ENCODE assay signal across 8 cellular contexts in genomic region chr1:153534933-153535663, GRCh38. TPM values are rescaled to one million over a fixed set of nuclear protein-coding genes. Genes with fewer than 3 reads are reported as not detected.
A peak's percentile ranks its signal among the peaks of the same experiment; 100 is the strongest.
DNase-seq lines count a peak whose midpoint lies in the region; ATAC-seq and TF ChIP-seq lines count a peak whose summit lies in the region.

No MANE protein-coding gene starts in this region.

- H2BK15ac ChIP-seq in mesenchymal stem cell (ENCODE audit: low read depth, poor library complexity, severe bottlenecking), result peak overlapping the region; percentile 80

- peak overlapping the region; percentile 98 for H3K9ac ChIP-seq in mesenchymal stem cell (ENCODE audit: low read length)

- peaks cover 73% of the 10 kb centered on the region for H3K4me1 Mint-ChIP-seq in activated T-cell treated with anti-CD3 and anti-CD28 coated beads, Interleukin-2, amount 50 U/mL, for 4 hours (ENCODE audit: low read depth)
- H3K4me1 Mint-ChIP-seq in T-helper 1 cell treated with Interleukin-12 subunit alpha and Interleukin-12 subunit beta and Interleukin-4 antibody, amounts not matched to agents 30 μg/mL and 1 μg/mL, for 36 hours (ENCODE audit: low read depth), result peaks cover 64% of the 10 kb centered on the region

- H2BK5ac ChIP-seq in mesenchymal stem cell (ENCODE audit: low read depth, low read length, poor library complexity, severe bottlenecking), result peak overlapping the region; percentile 26

- H2BK12ac ChIP-seq in mesenchymal stem cell (ENCODE audit: low read length in 2 of 2), result peak overlapping the region; percentile 52 to 86

- H3K23ac ChIP-seq in mesenchymal stem cell (ENCODE audit: low read length in 2 of 2), result peak overlapping the region; percentile 10 to 37

- peak in 2 of 6 experiments; percentile 3 to 13 for TF ChIP-seq CTCF in thyroid gland (IDR thresholded peaks at IDR 0.05)

- H3K36me3 Mint-ChIP-seq in activated T-cell treated with anti-CD3 and anti-CD28 coated beads, Interleukin-2, amount 50 U/mL, for 4 hours (ENCODE audit: insufficient read depth), result peaks cover 5% of the 10 kb centered on the region
- peaks cover 35% of the 10 kb centered on the region for H3K36me3 Mint-ChIP-seq in T-helper 1 cell treated with Interleukin-12 subunit alpha and Interleukin-12 subunit beta and Interleukin-4 antibody, amounts not matched to agents 30 μg/mL and 1 μg/mL, for 36 hours (ENCODE audit: low read depth)

- H3K4me3 ChIP-seq in ectodermal cell (ENCODE audit: insufficient read depth, low read depth, low read length), result peak overlapping the region; percentile 10
- H3K4me3 ChIP-seq in mesenchymal stem cell (ENCODE audit: insufficient read depth in 1 of 2, low read depth in 1 of 2, low read length in 2 of 2), result peak overlapping the region; percentile 68 to 97
- H3K4me3 ChIP-seq in thyroid gland (replicated peaks in 1 of 3), result peak overlapping the region; percentile 63 to 87 (median 82)

- H3K4me2 ChIP-seq in mesenchymal stem cell (ENCODE audit: low read length, poor library complexity, severe bottlenecking), result peak overlapping the region; percentile 60

- peak overlapping the region; percentile 94 for H2AK5ac ChIP-seq in mesenchymal stem cell (ENCODE audit: low read length, severe bottlenecking)

- peak overlapping the region; percentile 85 to 96 for H3K18ac ChIP-seq in mesenchymal stem cell (ENCODE audit: low read depth in 1 of 2, low read length in 2 of 2)

- intact Hi-C loops in thyroid gland (cut with DNase I), result no loop called here

- peaks cover 18% of the 10 kb centered on the region for H3K4me1 ChIP-seq in ectodermal cell (ENCODE audit: control insufficient read depth, insufficient read depth, low read length)
- H3K4me1 ChIP-seq in mesenchymal stem cell (ENCODE audit: control insufficient read depth, insufficient read depth, low read depth, low read length), result peaks cover 44% of the 10 kb centered on the region
- peaks cover 34 to 47% of the 10 kb centered on the region in 2 donors for H3K4me1 ChIP-seq in thyroid gland

- peak overlapping the region in 1 of 2 experiments; percentile 2 for H3K14ac ChIP-seq in mesenchymal stem cell (ENCODE audit: low read length in 2 of 2)

- H3K36me3 ChIP-seq in ectodermal cell (ENCODE audit: control insufficient read depth, insufficient read depth, low read length) (no peaks in the 10 kb centered on the region), mesenchymal stem cell (ENCODE audit: control insufficient read depth in 1 of 2, insufficient read depth in 2 of 2, low read depth in 1 of 2, low read length in 2 of 2) (peaks cover 8 to 13% of the 10 kb centered on the region in 2 experiments), thyroid gland (no peaks in the 10 kb centered on the region)

- H3K79me1 ChIP-seq in mesenchymal stem cell (replicated peaks; ENCODE audit: low read length, poor library complexity, severe bottlenecking), result peaks cover 2% of the 10 kb centered on the region

- peak; percentile 6 to 11 for ATAC-seq in activated T-cell treated with anti-CD3 and anti-CD28 coated beads, Interleukin-2, amount 50 U/mL, for 4 hours

- H3K27me3 Mint-ChIP-seq in activated T-cell treated with anti-CD3 and anti-CD28 coated beads, Interleukin-2, amount 50 U/mL, for 4 hours (ENCODE audit: low read depth), result no peaks in the 10 kb centered on the region
- no peaks in the 10 kb centered on the region for H3K27me3 Mint-ChIP-seq in T-helper 1 cell treated with Interleukin-12 subunit alpha and Interleukin-12 subunit beta and Interleukin-4 antibody, amounts not matched to agents 30 μg/mL and 1 μg/mL, for 36 hours (ENCODE audit: low read depth)

- peak overlapping the region; percentile 93 for H3K4me3 Mint-ChIP-seq in activated T-cell treated with anti-CD3 and anti-CD28 coated beads, Interleukin-2, amount 50 U/mL, for 4 hours
- peak overlapping the region; percentile 98 for H3K4me3 Mint-ChIP-seq in T-helper 1 cell treated with Interleukin-12 subunit alpha and Interleukin-12 subunit beta and Interleukin-4 antibody, amounts not matched to agents 30 μg/mL and 1 μg/mL, for 36 hours

- H3K27ac ChIP-seq in ectodermal cell (ENCODE audit: insufficient read depth, low read depth, low read length, poor library complexity, severe bottlenecking) (no peak overlapping the region), mesenchymal stem cell (ENCODE audit: low read length, poor library complexity, severe bottlenecking) (peak overlapping the region; percentile 98), thyroid gland (peak overlapping the region; percentile 98 to 99 (median 98))

- peak overlapping the region; percentile 77 to 82 for H3K4ac ChIP-seq in mesenchymal stem cell (ENCODE audit: low read depth in 1 of 2, low read length in 2 of 2)

- H2BK120ac ChIP-seq in mesenchymal stem cell (ENCODE audit: low read depth, low read length), result peak overlapping the region; percentile 62

- H3K9me3 ChIP-seq in ectodermal cell (ENCODE audit: control insufficient read depth, low read length), result no peaks in the 10 kb centered on the region
- H3K9me3 ChIP-seq in mesenchymal stem cell (ENCODE audit: control insufficient read depth, low read length), result no peaks in the 10 kb centered on the region
- no peaks in the 10 kb centered on the region for H3K9me3 ChIP-seq in thyroid gland

- no peaks in the 10 kb centered on the region for H3K9me3 Mint-ChIP-seq in activated T-cell treated with anti-CD3 and anti-CD28 coated beads, Interleukin-2, amount 50 U/mL, for 4 hours
- H3K9me3 Mint-ChIP-seq in T-helper 1 cell treated with Interleukin-12 subunit alpha and Interleukin-12 subunit beta and Interleukin-4 antibody, amounts not matched to agents 30 μg/mL and 1 μg/mL, for 36 hours, result no peaks in the 10 kb centered on the region

- peak overlapping the region; percentile 91 for H4K91ac ChIP-seq in mesenchymal stem cell (ENCODE audit: low read length)

- H2AFZ ChIP-seq in mesenchymal stem cell (ENCODE audit: low read depth, low read length), result no peak overlapping the region

- 94 to 95% methylated on average over 6 of the region's 6 CpGs for WGBS in ectodermal cell, 2 experiments
- 85% methylated on average over 4 of the region's 6 CpGs for WGBS in mesenchymal stem cell
- WGBS in thyroid gland, 2 donors, result 64 to 80% methylated on average over 3 to 5 of the region's 6 CpGs

- H3K27me3 ChIP-seq in ectodermal cell (ENCODE audit: control insufficient read depth, insufficient read depth, low read length, poor library complexity, severe bottlenecking), result peaks cover 4% of the 10 kb centered on the region
- H3K27me3 ChIP-seq in mesenchymal stem cell (ENCODE audit: control insufficient read depth in 1 of 2, insufficient read depth in 1 of 2, low read length in 2 of 2), result no peaks in the 10 kb centered on the region
- H3K27me3 ChIP-seq in thyroid gland, result no peaks in the 10 kb centered on the region

- no peak for DNase-seq in activated T-cell treated with anti-CD3 and anti-CD28 coated beads, Interleukin-2, amount 50 U/mL, for 4 hours
- no peak for DNase-seq in activated T-cell treated with anti-CD3 and anti-CD28 coated beads for 4 hours
- peak; percentile 34 for DNase-seq in mesenchymal stem cell
- peak; percentile 72 to 75 for DNase-seq in thyroid gland
- no peak for DNase-seq in germinal center (ENCODE audit: low spot score)
- no peak for DNase-seq in GF-D8 (lab: John Stamatoyannopoulos, UW)

- peak overlapping the region; percentile 97 for H4K8ac ChIP-seq in mesenchymal stem cell (ENCODE audit: low read length)

- TF ChIP-seq POLR2A in thyroid gland (IDR thresholded peaks at IDR 0.05), result peak in 1 of 2 donors; percentile 55

- H3K27ac Mint-ChIP-seq in T-helper 1 cell treated with Interleukin-12 subunit alpha and Interleukin-12 subunit beta and Interleukin-4 antibody, amounts not matched to agents 30 μg/mL and 1 μg/mL, for 36 hours, result peak overlapping the region; percentile 98

RNA-seq across cellular contexts. Expression of gene S100A6, which starts 0.7 kb away (rescaled TPM):
- 100 to 1,000 TPM; 133 to 188 (median 134) TPM for total RNA-seq in activated T-cell treated with anti-CD3 and anti-CD28 coated beads, Interleukin-2, amount 50 U/mL, for 4 hours
- 18.3 TPM for polyA plus RNA-seq in ectodermal cell (2013, experiment 1 of 4)
- polyA plus RNA-seq in ectodermal cell (2013, experiment 2 of 4), result 15.7 TPM
- 23.8 TPM for polyA plus RNA-seq in ectodermal cell (2013, experiment 3 of 4)
- polyA plus RNA-seq in ectodermal cell (2013, experiment 4 of 4), result 24.5 TPM
- 1,233 TPM for polyA plus RNA-seq in mesenchymal stem cell (2013, experiment 1 of 2)
- 1,286 TPM for polyA plus RNA-seq in mesenchymal stem cell (2013, experiment 2 of 2)
- total RNA-seq in thyroid gland, result 100 to 1,000 TPM; 128 to 573 (median 360) TPM

RNA-seq across cellular contexts. Expression of gene S100A5, which starts 5.6 kb away (rescaled TPM):
- total RNA-seq in activated T-cell treated with anti-CD3 and anti-CD28 coated beads, Interleukin-2, amount 50 U/mL, for 4 hours, result 1 to 10 TPM in 1 of 3 donors, under 1 TPM in 2; 0.74 to 2.5 (median 0.95) TPM
- not detected for polyA plus RNA-seq in ectodermal cell (2013, experiment 1 of 4)
- polyA plus RNA-seq in ectodermal cell (2013, experiment 2 of 4), result not detected
- polyA plus RNA-seq in ectodermal cell (2013, experiment 3 of 4), result not detected
- not detected for polyA plus RNA-seq in ectodermal cell (2013, experiment 4 of 4)
- polyA plus RNA-seq in mesenchymal stem cell (2013, experiment 1 of 2), result 0.08 TPM
- not detected for polyA plus RNA-seq in mesenchymal stem cell (2013, experiment 2 of 2)
- total RNA-seq in thyroid gland, result 10 to 100 TPM in 1 of 4 donors, 1 to 10 TPM in 3; 2.2 to 12.6 (median 6.5) TPM

RNA-seq across cellular contexts. Expression of gene S100A4, which starts 10.5 kb away (rescaled TPM):
- total RNA-seq in activated T-cell treated with anti-CD3 and anti-CD28 coated beads, Interleukin-2, amount 50 U/mL, for 4 hours, result 10 to 100 TPM; 19.6 to 40.3 (median 21.7) TPM
- polyA plus RNA-seq in ectodermal cell (2013, experiment 1 of 4), result 69.9 TPM
- polyA plus RNA-seq in ectodermal cell (2013, experiment 2 of 4), result 54.3 TPM
- polyA plus RNA-seq in ectodermal cell (2013, experiment 3 of 4), result 78.0 TPM
- 72.3 TPM for polyA plus RNA-seq in ectodermal cell (2013, experiment 4 of 4)
- polyA plus RNA-seq in mesenchymal stem cell (2013, experiment 1 of 2), result 636 TPM
- polyA plus RNA-seq in mesenchymal stem cell (2013, experiment 2 of 2), result 654 TPM
- 100 to 1,000 TPM in 2 of 4 donors, 10 to 100 TPM in 2; 57.3 to 251 (median 133) TPM for total RNA-seq in thyroid gland

RNA-seq across cellular contexts. Expression of gene S100A3, which starts 14.0 kb away (rescaled TPM):
- total RNA-seq in activated T-cell treated with anti-CD3 and anti-CD28 coated beads, Interleukin-2, amount 50 U/mL, for 4 hours, result not detected
- polyA plus RNA-seq in ectodermal cell (2013, experiment 1 of 4), result not detected
- polyA plus RNA-seq in ectodermal cell (2013, experiment 2 of 4), result 0.39 TPM
- polyA plus RNA-seq in ectodermal cell (2013, experiment 3 of 4), result 0.37 TPM
- polyA plus RNA-seq in ectodermal cell (2013, experiment 4 of 4), result 0.77 TPM
- polyA plus RNA-seq in mesenchymal stem cell (2013, experiment 1 of 2), result 17.9 TPM
- 18.8 TPM for polyA plus RNA-seq in mesenchymal stem cell (2013, experiment 2 of 2)
- total RNA-seq in thyroid gland, result 1 to 10 TPM in 1 of 4 donors, under 1 TPM in 1, not detected in 2; 0.83 to 1.7 TPM

RNA-seq across cellular contexts. Expression of gene S100A2, which starts 30.5 kb away (rescaled TPM):
- total RNA-seq in activated T-cell treated with anti-CD3 and anti-CD28 coated beads, Interleukin-2, amount 50 U/mL, for 4 hours, result 1 to 10 TPM in 1 of 3 donors, under 1 TPM in 2; 0.40 to 1.2 (median 0.76) TPM
- not detected for polyA plus RNA-seq in ectodermal cell (2013, experiment 1 of 4)
- polyA plus RNA-seq in ectodermal cell (2013, experiment 2 of 4), result not detected
- not detected for polyA plus RNA-seq in ectodermal cell (2013, experiment 3 of 4)
- polyA plus RNA-seq in ectodermal cell (2013, experiment 4 of 4), result not detected
- 8.6 TPM for polyA plus RNA-seq in mesenchymal stem cell (2013, experiment 1 of 2)
- 7.0 TPM for polyA plus RNA-seq in mesenchymal stem cell (2013, experiment 2 of 2)
- 10 to 100 TPM in 1 of 4 donors, 1 to 10 TPM in 3; 2.6 to 10.1 (median 5.9) TPM for total RNA-seq in thyroid gland

Comparison
In these comparisons a context has a peak if more than half of its experiments do, and no peak if none do; other contexts are left out.
1. DNase-seq: peak in mesenchymal stem cell (single experiment) and thyroid gland (2 of 2); none in activated T-cell treated with anti-CD3 and anti-CD28 coated beads, Interleukin-2, amount 50 U/mL, for 4 hours (single experiment), activated T-cell treated with anti-CD3 and anti-CD28 coated beads for 4 hours (single experiment), germinal center (single experiment) and GF-D8 (single experiment).
2. H3K4me3 ChIP-seq: peak in every context shown above with its lines; median percentile 82 in mesenchymal stem cell; 82 in thyroid gland; 10 in ectodermal cell.